16 cellular contexts compared by ENCODE assay signal in the genomic region with DNA sequence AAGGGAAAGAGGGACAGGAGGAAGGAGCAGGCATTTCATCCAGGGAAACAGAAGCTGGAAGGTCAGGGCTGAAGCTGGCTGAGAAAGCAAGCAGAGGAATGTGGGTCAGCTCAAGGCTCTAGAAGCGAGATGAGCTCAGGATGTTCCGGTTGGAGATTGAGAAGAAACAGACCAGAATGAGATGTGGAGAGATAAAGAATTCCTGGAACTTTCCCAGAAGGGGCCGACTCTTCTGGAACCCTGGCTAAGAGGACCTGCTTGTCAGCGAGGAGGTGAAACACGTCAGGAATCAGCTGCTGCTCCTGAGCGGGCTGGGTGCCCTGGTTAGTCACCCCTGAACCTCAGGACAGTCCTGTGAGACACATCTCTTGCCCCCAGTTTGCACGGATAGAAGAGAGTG.
DNase-seq lines count a peak whose midpoint lies in the region; ATAC-seq and TF ChIP-seq lines count a peak whose summit lies in the region.
"Had no signal": no experiment of that assay in that cellular context is flagged by ENCODE, and none has a peak within 500 bp of the region (broad histone marks: within the 10 kb centered on the region; RNA-seq: fewer than 3 reads in every experiment).

No MANE protein-coding gene starts in this region.

- H4K8ac ChIP-seq in neuronal stem cell (ENCODE audit: low read depth, low read length), result no peak overlapping the region

- CTCF ChIA-PET in PC-3 (lab: Charles Lee), result no interaction called here
- CTCF ChIA-PET in activated CD8-positive, alpha-beta memory T cell treated with anti-CD3 and anti-CD28 coated beads, Interleukin-2, amount 10 ng/mL, durations not matched to agents 7 days and 5 days (lab: Charles Lee), result interaction anchor here (0.8 kb wide), 1 partner anchor 16 kb away, joined by 3 read pairs; no protein-coding TSS in a partner anchor

- no peak overlapping the region for H3K4me2 ChIP-seq in neuronal stem cell (ENCODE audit: insufficient read depth, low read length, poor library complexity, severe bottlenecking)
- H3K4me2 ChIP-seq in PC-3 (ENCODE audit: low read length), result no peak overlapping the region
- H3K4me2 ChIP-seq: A549 had no signal

- H3K4me3 Mint-ChIP-seq in T-helper 17 cell, result no peak overlapping the region
- H3K4me3 Mint-ChIP-seq in activated CD8-positive, alpha-beta memory T cell treated with anti-CD3 and anti-CD28 coated beads, Interleukin-2, amount 10 ng/mL, durations not matched to agents 7 days and 5 days, result no peak overlapping the region
- H3K4me3 Mint-ChIP-seq: CD14-positive monocyte; CD8-positive, alpha-beta T cell had no signal

- no peak overlapping the region for H3K14ac ChIP-seq in neuronal stem cell (ENCODE audit: low read length)

- peaks cover 36% of the 10 kb centered on the region for H3K27me3 Mint-ChIP-seq in T-helper 17 cell
- H3K27me3 Mint-ChIP-seq in activated CD8-positive, alpha-beta memory T cell treated with anti-CD3 and anti-CD28 coated beads, Interleukin-2, amount 10 ng/mL, durations not matched to agents 7 days and 5 days, result no peaks in the 10 kb centered on the region

- H2BK120ac ChIP-seq in neuronal stem cell (ENCODE audit: low read depth, low read length), result no peak overlapping the region

- POLR2A ChIA-PET in PC-3 (lab: Charles Lee; ENCODE audit: unreplicated experiment), result no interaction called here

- no peak overlapping the region for H2BK15ac ChIP-seq in neuronal stem cell (ENCODE audit: low read length)

- no peak for TF ChIP-seq CTCF in PC-3 (conservative IDR thresholded peaks at IDR 0.05; ENCODE audit: low read depth, low read length)
- no peak for TF ChIP-seq CTCF in left lung (IDR thresholded peaks at IDR 0.05)

- H2AFZ ChIP-seq in neuronal stem cell (ENCODE audit: low read length), result no peak overlapping the region
- no peak overlapping the region for H2AFZ ChIP-seq in PC-3 (ENCODE audit: low read length)
- H2AFZ ChIP-seq: GM23248 had no signal

- H3K27ac ChIP-seq in mesodermal cell (ENCODE audit: low read depth, low read length, severe bottlenecking) (peak overlapping the region; percentile 76), neuronal stem cell (replicated peaks; ENCODE audit: low read length) (no peak overlapping the region), PC-3 (ENCODE audit: low read length) (no peak overlapping the region), left lung (no peak overlapping the region)
- H3K27ac ChIP-seq: A549, GM23248 had no signal

- ATAC-seq in T-helper 17 cell (no peak), PC-3 (no peak), left lung (no peak)
- ATAC-seq in activated CD8-positive, alpha-beta memory T cell treated with anti-CD3 and anti-CD28 coated beads, Interleukin-2, amount 10 ng/mL, durations not matched to agents 7 days and 5 days, result no peak
- ATAC-seq: A549; CD8-positive, alpha-beta T cell; HCT116; HepG2 had no signal

- intact Hi-C loops in PC-3 (cut with micrococcal nuclease), result no loop called here
- intact Hi-C loops in left lung (cut with DNase I), result no loop called here

- no peak overlapping the region for H2BK5ac ChIP-seq in neuronal stem cell (ENCODE audit: low read length)

- H3K4me1 ChIP-seq in mesodermal cell (ENCODE audit: control insufficient read depth, insufficient read depth, low read length, poor library complexity, severe bottlenecking), result peaks cover 28% of the 10 kb centered on the region
- H3K4me1 ChIP-seq in neuronal stem cell (ENCODE audit: control insufficient read depth in 2 of 2, insufficient read depth in 1 of 2, low read depth in 1 of 2, low read length in 2 of 2), result peaks cover 0 to 3% of the 10 kb centered on the region in 2 donors
- peaks cover 11% of the 10 kb centered on the region for H3K4me1 ChIP-seq in PC-3 (ENCODE audit: insufficient read depth, low read length)
- H3K4me1 ChIP-seq in left lung, result no peaks in the 10 kb centered on the region
- H3K4me1 ChIP-seq: A549, BE2C had no signal

- H3F3A ChIP-seq in PC-3 (ENCODE audit: low read length, unreplicated experiment), result no peaks in the 10 kb centered on the region

- H3K4ac ChIP-seq in neuronal stem cell (ENCODE audit: low read length), result no peak overlapping the region

- H3K9ac ChIP-seq in neuronal stem cell (ENCODE audit: low read depth, low read length, poor library complexity), result peak overlapping the region; percentile 9
- H3K9ac ChIP-seq in PC-3 (ENCODE audit: low read length), result no peak overlapping the region
- H3K9ac ChIP-seq: GM23248 had no signal

- H3K79me2 ChIP-seq in PC-3 (ENCODE audit: low read length), result no peaks in the 10 kb centered on the region

- H3K36me3 Mint-ChIP-seq in T-helper 17 cell (ENCODE audit: low read depth), result peaks cover 4% of the 10 kb centered on the region
- no peaks in the 10 kb centered on the region for H3K36me3 Mint-ChIP-seq in activated CD8-positive, alpha-beta memory T cell treated with anti-CD3 and anti-CD28 coated beads, Interleukin-2, amount 10 ng/mL, durations not matched to agents 7 days and 5 days
- H3K36me3 Mint-ChIP-seq: CD14-positive monocyte; CD8-positive, alpha-beta T cell had no signal

- peak overlapping the region; percentile 43 for H3K27ac Mint-ChIP-seq in T-helper 17 cell
- no peak overlapping the region for H3K27ac Mint-ChIP-seq in activated CD8-positive, alpha-beta memory T cell treated with anti-CD3 and anti-CD28 coated beads, Interleukin-2, amount 10 ng/mL, durations not matched to agents 7 days and 5 days
- H3K27ac Mint-ChIP-seq: CD14-positive monocyte; CD8-positive, alpha-beta T cell had no signal

- H2BK12ac ChIP-seq in neuronal stem cell (ENCODE audit: low read length), result no peak overlapping the region

- BruUV-seq in PC-3 (replicated peaks; lab: Mats Ljungman, UMichigan), result no TSS peak

- no peaks in the 10 kb centered on the region for H3K79me1 ChIP-seq in neuronal stem cell (ENCODE audit: low read depth, low read length)

- no peak overlapping the region for H4K91ac ChIP-seq in neuronal stem cell (ENCODE audit: low read depth, low read length, poor library complexity)

- H3K27me3 ChIP-seq in neuronal stem cell (ENCODE audit: control insufficient read depth in 3 of 3, insufficient read depth in 3 of 3, low read depth in 1 of 3, low read length in 3 of 3), result no peaks in the 10 kb centered on the region
- H3K27me3 ChIP-seq in PC-3 (ENCODE audit: low read length), result peaks cover 57% of the 10 kb centered on the region
- no peaks in the 10 kb centered on the region for H3K27me3 ChIP-seq in left lung
- H3K27me3 ChIP-seq: BE2C had no signal

- no peaks in the 10 kb centered on the region for H3K9me3 ChIP-seq in T-helper 17 cell (ENCODE audit: control insufficient read depth, low read length, poor library complexity, severe bottlenecking)
- no peaks in the 10 kb centered on the region for H3K9me3 ChIP-seq in mesodermal cell (ENCODE audit: control insufficient read depth, low read length)
- peaks cover 2% of the 10 kb centered on the region in 2 donors for H3K9me3 ChIP-seq in neuronal stem cell (replicated peaks in 1 of 2; ENCODE audit: control insufficient read depth in 2 of 2, insufficient read depth in 1 of 2, low read depth in 1 of 2, low read length in 2 of 2)
- no peaks in the 10 kb centered on the region for H3K9me3 ChIP-seq in PC-3 (ENCODE audit: low read length)
- no peaks in the 10 kb centered on the region for H3K9me3 ChIP-seq in left lung
- H3K9me3 ChIP-seq: A549, BE2C had no signal

- H3K18ac ChIP-seq in neuronal stem cell (ENCODE audit: low read length), result no peak overlapping the region

- H3K4me3 ChIP-seq in mesodermal cell (ENCODE audit: extremely low read depth, insufficient read depth, low read length, poor library complexity, severe bottlenecking), result no peak overlapping the region
- H3K4me3 ChIP-seq in neuronal stem cell (ENCODE audit: low read length in 2 of 2), result no peak overlapping the region
- no peak overlapping the region for H3K4me3 ChIP-seq in PC-3 (ENCODE audit: low read length)
- no peak overlapping the region for H3K4me3 ChIP-seq in left lung
- H3K4me3 ChIP-seq: A549, GM23248 had no signal

- DNase-seq in T-helper 17 cell (no peak), neuronal stem cell (ENCODE audit: low spot score) (no peak), PC-3 (no peak), left lung (no peak), A172 (ENCODE audit: low spot score) (no peak)
- no peak for DNase-seq in activated CD8-positive, alpha-beta memory T cell treated with anti-CD3 and anti-CD28 coated beads, Interleukin-2, amount 10 ng/mL, durations not matched to agents 7 days and 5 days
- DNase-seq: BE2C; CD8-positive, alpha-beta T cell; COR-L47; DND-41; GM23248 had no signal

- H4K20me1 ChIP-seq in PC-3 (ENCODE audit: low read length), result no peaks in the 10 kb centered on the region

- H3K4me1 Mint-ChIP-seq in T-helper 17 cell, result peaks cover 4% of the 10 kb centered on the region
- H3K4me1 Mint-ChIP-seq in activated CD8-positive, alpha-beta memory T cell treated with anti-CD3 and anti-CD28 coated beads, Interleukin-2, amount 10 ng/mL, durations not matched to agents 7 days and 5 days, result no peaks in the 10 kb centered on the region
- H3K4me1 Mint-ChIP-seq: CD14-positive monocyte had no signal

- WGBS in mesodermal cell (ENCODE audit: insufficient coverage in 2 of 2), 2 experiments, result 93 to 95% methylated on average over 7 of the region's 7 CpGs
- WGBS in neuronal stem cell (ENCODE audit: extremely low coverage in 2 of 2, insufficient read length in 2 of 2, insufficient replicate concordance in 1 of 2), 2 donors, result no CpG with 5 or more reads among the region's 7 CpGs

- H2AK5ac ChIP-seq in neuronal stem cell (ENCODE audit: low read depth, low read length), result no peak overlapping the region

- no peaks in the 10 kb centered on the region for H3K9me3 Mint-ChIP-seq in activated CD8-positive, alpha-beta memory T cell treated with anti-CD3 and anti-CD28 coated beads, Interleukin-2, amount 10 ng/mL, durations not matched to agents 7 days and 5 days (ENCODE audit: low read depth)
- H3K9me3 Mint-ChIP-seq: CD8-positive, alpha-beta T cell had no signal

- peaks cover 33% of the 10 kb centered on the region for H3K36me3 ChIP-seq in mesodermal cell (ENCODE audit: control insufficient read depth, insufficient read depth, low read length)
- peaks cover 22 to 90% of the 10 kb centered on the region in 2 donors for H3K36me3 ChIP-seq in neuronal stem cell (replicated peaks in 1 of 2; ENCODE audit: control insufficient read depth in 2 of 2, insufficient read depth in 2 of 2, low read length in 2 of 2)
- H3K36me3 ChIP-seq in PC-3 (ENCODE audit: low read depth, low read length), result no peaks in the 10 kb centered on the region
- no peaks in the 10 kb centered on the region for H3K36me3 ChIP-seq in left lung
- H3K36me3 ChIP-seq: BE2C had no signal

- no peaks in the 10 kb centered on the region for H3K9me2 ChIP-seq in PC-3 (replicated peaks; ENCODE audit: low read length)

- H3K23ac ChIP-seq in neuronal stem cell (ENCODE audit: low read depth, low read length, poor library complexity), result no peak overlapping the region
